ENCODE assay signal across 1 cellular context in the genomic region with DNA sequence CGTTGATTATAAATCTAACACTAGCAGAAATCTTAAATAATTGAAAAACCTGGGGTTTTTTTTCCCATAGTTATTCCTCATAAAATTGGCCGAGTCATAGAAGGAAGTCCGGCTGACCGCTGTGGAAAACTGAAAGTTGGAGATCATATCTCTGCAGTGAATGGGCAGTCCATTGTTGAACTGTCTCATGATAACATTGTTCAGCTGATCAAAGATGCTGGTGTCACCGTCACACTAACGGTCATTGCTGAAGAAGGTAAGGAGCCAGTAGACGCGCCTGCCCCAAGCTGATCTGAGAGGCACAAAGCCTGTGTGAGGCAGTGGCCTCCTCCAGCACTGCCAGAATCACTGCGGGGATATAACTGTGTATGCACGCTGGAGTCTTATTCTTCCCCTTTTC.
TF ChIP-seq lines count a peak whose summit lies in the region.

No MANE protein-coding gene starts in this region.

TF ChIP-seq in K562, 482 proteins besides CTCF, POLR2A, EP300 and RAD21 (continued from another document):
- TF ChIP-seq, protein P1, sequence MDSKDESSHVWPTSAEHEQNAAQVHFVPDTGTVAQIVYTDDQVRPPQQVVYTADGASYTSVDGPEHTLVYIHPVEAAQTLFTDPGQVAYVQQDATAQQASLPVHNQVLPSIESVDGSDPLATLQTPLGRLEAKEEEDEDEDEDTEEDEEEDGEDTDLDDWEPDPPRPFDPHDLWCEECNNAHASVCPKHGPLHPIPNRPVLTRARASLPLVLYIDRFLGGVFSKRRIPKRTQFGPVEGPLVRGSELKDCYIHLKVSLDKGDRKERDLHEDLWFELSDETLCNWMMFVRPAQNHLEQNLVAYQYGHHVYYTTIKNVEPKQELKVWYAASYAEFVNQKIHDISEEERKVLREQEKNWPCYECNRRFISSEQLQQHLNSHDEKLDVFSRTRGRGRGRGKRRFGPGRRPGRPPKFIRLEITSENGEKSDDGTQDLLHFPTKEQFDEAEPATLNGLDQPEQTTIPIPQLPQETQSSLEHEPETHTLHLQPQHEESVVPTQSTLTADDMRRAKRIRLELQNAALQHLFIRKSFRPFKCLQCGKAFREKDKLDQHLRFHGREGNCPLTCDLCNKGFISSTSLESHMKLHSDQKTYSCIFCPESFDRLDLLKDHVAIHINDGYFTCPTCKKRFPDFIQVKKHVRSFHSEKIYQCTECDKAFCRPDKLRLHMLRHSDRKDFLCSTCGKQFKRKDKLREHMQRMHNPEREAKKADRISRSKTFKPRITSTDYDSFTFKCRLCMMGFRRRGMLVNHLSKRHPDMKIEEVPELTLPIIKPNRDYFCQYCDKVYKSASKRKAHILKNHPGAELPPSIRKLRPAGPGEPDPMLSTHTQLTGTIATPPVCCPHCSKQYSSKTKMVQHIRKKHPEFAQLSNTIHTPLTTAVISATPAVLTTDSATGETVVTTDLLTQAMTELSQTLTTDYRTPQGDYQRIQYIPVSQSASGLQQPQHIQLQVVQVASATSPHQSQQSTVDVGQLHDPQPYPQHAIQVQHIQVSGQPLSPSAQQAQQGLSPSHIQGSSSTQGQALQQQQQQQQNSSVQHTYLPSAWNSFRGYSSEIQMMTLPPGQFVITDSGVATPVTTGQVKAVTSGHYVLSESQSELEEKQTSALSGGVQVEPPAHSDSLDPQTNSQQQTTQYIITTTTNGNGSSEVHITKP (IDR thresholded peaks at IDR 0.05; ENCODE audit: partially characterized antibody), result no peak
- peak; percentile 46; the same call in 1 of the 2 replicates for TF ChIP-seq TEAD4 (IDR thresholded peaks at IDR 0.05; ENCODE audit: low read length)
- TF ChIP-seq TEAD4 (CRISPR knock-in tag; IDR thresholded peaks at IDR 0.05; ENCODE audit: borderline replicate concordance), result no peak
- peak; percentile 76; the same call in 1 of the 2 replicates for TF ChIP-seq SMARCE1 (IDR thresholded peaks at IDR 0.05)
- peak; percentile 84 for TF ChIP-seq ZEB2 (IDR thresholded peaks at IDR 0.05)
- peak; percentile 70 for TF ChIP-seq MAFG (tag; conservative IDR thresholded peaks at IDR 0.05)
- TF ChIP-seq, protein P2, sequence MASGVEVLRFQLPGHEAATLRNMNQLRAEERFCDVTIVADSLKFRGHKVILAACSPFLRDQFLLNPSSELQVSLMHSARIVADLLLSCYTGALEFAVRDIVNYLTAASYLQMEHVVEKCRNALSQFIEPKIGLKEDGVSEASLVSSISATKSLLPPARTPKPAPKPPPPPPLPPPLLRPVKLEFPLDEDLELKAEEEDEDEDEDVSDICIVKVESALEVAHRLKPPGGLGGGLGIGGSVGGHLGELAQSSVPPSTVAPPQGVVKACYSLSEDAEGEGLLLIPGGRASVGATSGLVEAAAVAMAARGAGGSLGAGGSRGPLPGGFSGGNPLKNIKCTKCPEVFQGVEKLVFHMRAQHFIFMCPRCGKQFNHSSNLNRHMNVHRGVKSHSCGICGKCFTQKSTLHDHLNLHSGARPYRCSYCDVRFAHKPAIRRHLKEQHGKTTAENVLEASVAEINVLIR (CRISPR knock-in tag; IDR thresholded peaks at IDR 0.05), result peak; percentile 55; the same call in 1 of the 2 replicates
- TF ChIP-seq FOXJ2 (tag; IDR thresholded peaks at IDR 0.05), result 0 out of 2 replicates have a peak, but pooled peaks have one; percentile 7
- TF ChIP-seq ARHGAP35 (IDR thresholded peaks at IDR 0.05; ENCODE audit: partially characterized antibody), result no peak
- TF ChIP-seq CBFA2T3 (IDR thresholded peaks at IDR 0.05), result peak; percentile 14; the same call in 1 of the 2 replicates
- TF ChIP-seq TAF9B (IDR thresholded peaks at IDR 0.05; ENCODE audit: partially characterized antibody), result peak; percentile 24
- TF ChIP-seq RCOR1 (IDR thresholded peaks at IDR 0.05; ENCODE audit: borderline replicate concordance in 1 of 2, low read depth in 2 of 2, low read length in 2 of 2), result peak in 1 of 2 experiments; percentile 88; a peak in 2 of 4 replicates
- TF ChIP-seq SPI1 (IDR thresholded peaks at IDR 0.05; ENCODE audit: borderline replicate concordance, low read depth, low read length), result no peak
- peak; percentile 85 for TF ChIP-seq NFE2 (IDR thresholded peaks at IDR 0.05; ENCODE audit: low read depth)
- peak; percentile 57; the same call in 1 of the 2 replicates for TF ChIP-seq ARID1B (IDR thresholded peaks at IDR 0.05)
- TF ChIP-seq TSC22D4 (tag; IDR thresholded peaks at IDR 0.05), result no peak
- peak; percentile 64; the same call in 1 of the 2 replicates for TF ChIP-seq MTA3 (IDR thresholded peaks at IDR 0.05; ENCODE audit: borderline replicate concordance)
- TF ChIP-seq CC2D1A (IDR thresholded peaks at IDR 0.05), result peak; percentile 51; the same call in 1 of the 2 replicates
- 0 out of 2 replicates have a peak, but pooled peaks have one; percentile 22 for TF ChIP-seq PKNOX1 (IDR thresholded peaks at IDR 0.05)
- TF ChIP-seq YBX1 (IDR thresholded peaks at IDR 0.05), result no peak
- TF ChIP-seq CTBP1 (IDR thresholded peaks at IDR 0.05; ENCODE audit: borderline replicate concordance), result peak; percentile 89
- no peak for TF ChIP-seq GTF3C2 (IDR thresholded peaks at IDR 0.05; ENCODE audit: borderline replicate concordance, extremely low read depth, insufficient read length)
- TF ChIP-seq TEAD2 (tag; IDR thresholded peaks at IDR 0.05), result no peak
- peak; percentile 49 for TF ChIP-seq CXXC5 (CRISPR knock-in tag; IDR thresholded peaks at IDR 0.05)
- peak; percentile 100 for TF ChIP-seq SOX6 (IDR thresholded peaks at IDR 0.05)
- peak; percentile 67; the same call in 1 of the 2 replicates for TF ChIP-seq ELF1 (tag; IDR thresholded peaks at IDR 0.05)
- peak; percentile 72; the same call in 1 of the 2 replicates for TF ChIP-seq HDAC2 (IDR thresholded peaks at IDR 0.05)
- TF ChIP-seq, protein P3, sequence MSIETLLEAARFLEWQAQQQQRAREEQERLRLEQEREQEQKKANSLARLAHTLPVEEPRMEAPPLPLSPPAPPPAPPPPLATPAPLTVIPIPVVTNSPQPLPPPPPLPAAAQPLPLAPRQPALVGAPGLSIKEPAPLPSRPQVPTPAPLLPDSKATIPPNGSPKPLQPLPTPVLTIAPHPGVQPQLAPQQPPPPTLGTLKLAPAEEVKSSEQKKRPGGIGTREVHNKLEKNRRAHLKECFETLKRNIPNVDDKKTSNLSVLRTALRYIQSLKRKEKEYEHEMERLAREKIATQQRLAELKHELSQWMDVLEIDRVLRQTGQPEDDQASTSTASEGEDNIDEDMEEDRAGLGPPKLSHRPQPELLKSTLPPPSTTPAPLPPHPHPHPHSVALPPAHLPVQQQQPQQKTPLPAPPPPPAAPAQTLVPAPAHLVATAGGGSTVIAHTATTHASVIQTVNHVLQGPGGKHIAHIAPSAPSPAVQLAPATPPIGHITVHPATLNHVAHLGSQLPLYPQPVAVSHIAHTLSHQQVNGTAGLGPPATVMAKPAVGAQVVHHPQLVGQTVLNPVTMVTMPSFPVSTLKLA (conservative IDR thresholded peaks at IDR 0.05), result 0 out of 4 replicates have a peak, but pooled peaks of 1 of the 2 experiments have one; percentile 9
- TF ChIP-seq NR2C2 (CRISPR knock-in tag; IDR thresholded peaks at IDR 0.05), result no peak
- TF ChIP-seq NR2C2 (tag; IDR thresholded peaks at IDR 0.05), result 0 out of 2 replicates have a peak, but pooled peaks have one; percentile 36
- TF ChIP-seq MYBL2 (IDR thresholded peaks at IDR 0.05; ENCODE audit: low read depth), result peak; percentile 82; the same call in 1 of the 2 replicates
- no peak for TF ChIP-seq MYBL2 (CRISPR knock-in tag; IDR thresholded peaks at IDR 0.05; ENCODE audit: borderline replicate concordance)
- TF ChIP-seq CBX3 (IDR thresholded peaks at IDR 0.05; ENCODE audit: borderline replicate concordance in 1 of 2, low read length in 2 of 2), result no peak
- TF ChIP-seq ZNF511 (CRISPR knock-in tag; IDR thresholded peaks at IDR 0.05), result no peak
- peak; percentile 72; the same call in 1 of the 2 replicates for TF ChIP-seq FOXM1 (IDR thresholded peaks at IDR 0.05; ENCODE audit: low read depth)
- no peak for TF ChIP-seq FOXM1 (CRISPR knock-in tag; IDR thresholded peaks at IDR 0.05; ENCODE audit: low read depth)
